Comparison of ENCODE assay signal across 9 cellular contexts in the genomic region with DNA sequence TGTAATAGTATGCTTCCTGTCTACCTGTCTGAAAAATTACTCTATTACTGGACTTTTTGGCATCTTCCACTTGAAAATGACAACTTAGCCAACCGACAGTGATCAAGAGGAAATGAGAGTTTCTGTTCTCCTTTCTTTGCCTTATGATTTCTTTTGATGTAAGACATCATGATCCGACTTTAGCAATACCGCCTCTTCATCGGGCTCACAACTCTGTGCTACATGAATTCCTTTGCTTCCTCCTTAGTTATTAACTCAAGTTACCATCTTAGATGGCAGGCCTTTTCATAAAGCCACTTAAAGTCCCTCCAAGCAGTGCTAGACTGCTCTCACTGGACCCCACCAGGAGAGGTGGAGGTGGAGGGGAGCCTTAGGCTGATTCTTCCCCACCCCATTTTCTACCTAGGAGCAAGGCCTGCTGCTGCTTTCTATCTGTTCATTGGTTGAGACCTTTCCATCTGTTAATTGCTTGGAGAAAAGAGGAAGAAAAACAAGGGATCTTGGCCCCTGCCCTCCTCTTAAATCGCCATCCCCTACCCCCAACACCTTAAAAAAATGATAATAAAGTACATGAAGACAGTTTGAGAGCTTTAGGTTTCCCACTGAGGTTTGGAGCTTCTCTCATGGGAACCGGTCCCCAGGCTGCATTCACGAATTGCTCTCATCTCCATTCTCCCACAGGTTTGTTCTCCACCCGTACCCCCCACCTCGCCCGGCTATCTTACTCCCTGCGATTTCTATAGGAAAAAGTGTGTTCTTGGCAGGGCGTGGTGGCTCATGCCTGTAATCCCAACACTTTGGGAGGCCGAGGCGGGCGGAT. TPM values are rescaled to one million over a fixed set of nuclear protein-coding genes. Genes with fewer than 3 reads are reported as not detected.
DNase-seq lines count a peak whose midpoint lies in the region; ATAC-seq, FAIRE-seq and TF ChIP-seq lines count a peak whose summit lies in the region.
"Had no signal": no experiment of that assay in that cellular context is flagged by ENCODE, and none has a peak within 500 bp of the region (broad histone marks: within the 10 kb centered on the region; RNA-seq: fewer than 3 reads in every experiment).

No MANE protein-coding gene starts in this region.

- peak overlapping the region in 1 of 2 donors; percentile 24 for H3K4me3 Mint-ChIP-seq in CD14-positive monocyte
- peak overlapping the region; percentile 71 to 76 for H3K4me3 Mint-ChIP-seq in stimulated activated naive CD8-positive, alpha-beta T cell treated with anti-CD3 and anti-CD28 coated beads, Interleukin-15, amount 100 ng/mL, for 72 hours

- peak; percentile 75 for ATAC-seq in GM19372 (IDR thresholded peaks at IDR 0.05; ENCODE audit: low read depth, unreplicated experiment)
- peak; percentile 64 for ATAC-seq in HG03342 (IDR thresholded peaks at IDR 0.05; ENCODE audit: unreplicated experiment)
- peak; percentile 24 for ATAC-seq in stimulated activated naive CD8-positive, alpha-beta T cell treated with anti-CD3 and anti-CD28 coated beads, Interleukin-15, amount 100 ng/mL, for 72 hours
- no peak for ATAC-seq in HepG2

- CTCF ChIA-PET in HepG2 (lab: Yijun Ruan, JAX; ENCODE audit: low intra/inter-chr PET ratio, low total read pairs), result no interaction called here

- peak overlapping the region; percentile 89 to 98 (median 96) for H3K27ac Mint-ChIP-seq in CD14-positive monocyte
- H3K27ac Mint-ChIP-seq in stimulated activated naive CD8-positive, alpha-beta T cell treated with anti-CD3 and anti-CD28 coated beads, Interleukin-15, amount 100 ng/mL, for 72 hours, result peak overlapping the region; percentile 93 to 96

- intact Hi-C loops in CD14-positive monocyte (cut with micrococcal nuclease), result loop anchor here (5.0 to 10.0 kb wide), 2 partner anchors 46 to 359 kb away; no protein-coding TSS in a partner anchor
- intact Hi-C loops in ascending aorta (cut with DNase I), result no loop called here
- intact Hi-C loops in HepG2 (cut with micrococcal nuclease; ENCODE audit: unreplicated experiment), result loop anchor here (2.0 kb wide), 1 partner anchor 19 kb away; no protein-coding TSS in a partner anchor

- DNase-seq in CD14-positive monocyte (ENCODE audit: low spot score), result peak; percentile 62
- DNase-seq in ascending aorta (ENCODE audit: low spot score in 2 of 2), result no peak
- DNase-seq in stimulated activated naive CD8-positive, alpha-beta T cell treated with anti-CD3 and anti-CD28 coated beads, Interleukin-15, amount 100 ng/mL, for 72 hours, result no peak
- no peak for DNase-seq in NCI-H526 (lab: John Stamatoyannopoulos, UW)
- DNase-seq in HepG2 (ENCODE audit: low spot score), result no peak
- DNase-seq in stimulated activated CD4-positive, alpha-beta T cell treated with anti-CD3 and anti-CD28 coated beads, Interleukin-4, amount 100 ng/mL, for 1 hour, result no peak

- H3K9ac ChIP-seq in HepG2 (ENCODE audit: insufficient read depth, low read depth, low read length), result no peak overlapping the region

- peaks cover 0 to 2% (median 0%) of the 10 kb centered on the region in 7 donors for H3K9me3 Mint-ChIP-seq in CD14-positive monocyte
- peaks cover 0 to 4% of the 10 kb centered on the region in 2 donors for H3K9me3 Mint-ChIP-seq in stimulated activated naive CD8-positive, alpha-beta T cell treated with anti-CD3 and anti-CD28 coated beads, Interleukin-15, amount 100 ng/mL, for 72 hours

- no peaks in the 10 kb centered on the region for H4K20me1 ChIP-seq in HepG2 (ENCODE audit: insufficient read depth, low read length)

- H3K4me1 ChIP-seq in ascending aorta (peaks cover 0 to 5% of the 10 kb centered on the region in 2 donors), HepG2 (ENCODE audit: insufficient read depth, low read length) (peaks cover 60% of the 10 kb centered on the region)

- H2AFZ ChIP-seq in HepG2 (ENCODE audit: low read length), result no peak overlapping the region

- no peak for TF ChIP-seq POLR2A in HepG2 (IDR thresholded peaks at IDR 0.05; ENCODE audit: insufficient read depth in 1 of 2, low read depth in 2 of 2, low read length in 2 of 2)

- no peak for FAIRE-seq in HepG2 (lab: Jason Lieb, UNC)
- FAIRE-seq: G401.6 had no signal

- no peak for TF ChIP-seq EP300 in HepG2 (IDR thresholded peaks at IDR 0.05; ENCODE audit: low read depth in 2 of 2, low read length in 2 of 2)
- TF ChIP-seq EP300 in HepG2 (CRISPR knock-in tag; IDR thresholded peaks at IDR 0.05; ENCODE audit: borderline replicate concordance), result no peak

- H3K4me3 ChIP-seq in ascending aorta (no peak overlapping the region), HepG2 (replicated peaks in 1 of 3; ENCODE audit: insufficient read depth in 1 of 3, low read depth in 2 of 3, low read length in 3 of 3) (no peak overlapping the region)

- BruUV-seq in HepG2 (replicated peaks; lab: Mats Ljungman, UMichigan), result no TSS peak

- H3K36me3 Mint-ChIP-seq in CD14-positive monocyte, result peaks cover 0 to 7% of the 10 kb centered on the region in 2 donors

- in situ Hi-C loops in HepG2 (cut with HindIII; ENCODE audit: extremely low pct_ligation_motif_present, low pct_unique_long_range_greater_than_20kb), result no loop called here

- H3K27ac ChIP-seq in ascending aorta (peak overlapping the region; percentile 22 to 62), HepG2 (ENCODE audit: extremely low read length, insufficient read depth, low read length) (no peak overlapping the region)

- no peak for TF ChIP-seq RAD21 in HepG2 (CRISPR knock-in tag; IDR thresholded peaks at IDR 0.05)

- POLR2A ChIA-PET in HepG2 (lab: Yijun Ruan, JAX), result no interaction called here

- H3K4me2 ChIP-seq in HepG2 (ENCODE audit: low read depth, low read length), result no peak overlapping the region

- TF ChIP-seq CTCF in CD14-positive monocyte (IDR thresholded peaks at IDR 0.05) (no peak), ascending aorta (IDR thresholded peaks at IDR 0.05) (no peak), HepG2 (CRISPR knock-in tag; IDR thresholded peaks at IDR 0.05) (no peak)

- H3K27me3 ChIP-seq in ascending aorta, result no peaks in the 10 kb centered on the region
- no peaks in the 10 kb centered on the region for H3K27me3 ChIP-seq in HepG2 (ENCODE audit: control insufficient read depth in 1 of 2, insufficient read depth in 2 of 2, low read length in 2 of 2)

- H3K9me3 ChIP-seq in ascending aorta (no peaks in the 10 kb centered on the region), HepG2 (ENCODE audit: low read length) (no peaks in the 10 kb centered on the region)

- no peaks in the 10 kb centered on the region for H3K79me2 ChIP-seq in HepG2 (ENCODE audit: insufficient read depth, low read length)

- H3K36me3 ChIP-seq in ascending aorta (no peaks in the 10 kb centered on the region), HepG2 (replicated peaks in 1 of 2; ENCODE audit: control insufficient read depth in 1 of 2, insufficient read depth in 2 of 2, low read length in 2 of 2) (no peaks in the 10 kb centered on the region)

- peaks cover 64% of the 10 kb centered on the region for H3K4me1 Mint-ChIP-seq in CD14-positive monocyte
- H3K4me1 Mint-ChIP-seq in stimulated activated naive CD8-positive, alpha-beta T cell treated with anti-CD3 and anti-CD28 coated beads, Interleukin-15, amount 100 ng/mL, for 72 hours, result peaks cover 86% of the 10 kb centered on the region

- no peaks in the 10 kb centered on the region for H3K27me3 Mint-ChIP-seq in CD14-positive monocyte (ENCODE audit: low read depth in 3 of 3)
- no peaks in the 10 kb centered on the region for H3K27me3 Mint-ChIP-seq in stimulated activated naive CD8-positive, alpha-beta T cell treated with anti-CD3 and anti-CD28 coated beads, Interleukin-15, amount 100 ng/mL, for 72 hours

- 96% methylated on average over 15 of the region's 15 CpGs for WGBS in HepG2 (ENCODE audit: low lambda C conversion rate)

RNA-seq across cellular contexts. Expression of a gene that starts 21.6 kb away (rescaled TPM):
- polyA plus RNA-seq in CD14-positive monocyte, result 10 to 100 TPM; 12.1 to 15.3 TPM
- 44.6 TPM for total RNA-seq in ascending aorta
- 288 and 336 TPM in 2 replicates for total RNA-seq in HepG2 (2016; rRNA removed; fragmentation: Illumina TruSeq; extraction: Trizol)
- total RNA-seq in HepG2 (2016; cell fraction: cytosol; rRNA removed; fragmentation: Illumina TruSeq; extraction: Trizol; ENCODE audit: low read depth), result 27.6 and 36.1 TPM in 2 replicates
- 287 and 310 TPM in 2 replicates for total RNA-seq in HepG2 (2016; cell fraction: insoluble cytoplasmic fraction; rRNA removed; fragmentation: Illumina TruSeq; extraction: Trizol)
- 67.0 and 76.9 TPM in 2 replicates for total RNA-seq in HepG2 (2016; cell fraction: membrane; rRNA removed; fragmentation: Illumina TruSeq; extraction: Trizol)
- 222 and 236 TPM in 2 replicates for total RNA-seq in HepG2 (2016; cell fraction: nucleus; rRNA removed; fragmentation: Illumina TruSeq; extraction: Trizol)
- polyA plus RNA-seq in HepG2 (2011; rRNA removed), result 110 and 164 TPM in 2 replicates
- 97.2 and 124 TPM in 2 replicates for polyA plus RNA-seq in HepG2 (2011; cell fraction: cytosol; rRNA removed)
- 135 and 203 TPM in 2 replicates for polyA plus RNA-seq in HepG2 (2011; cell fraction: nucleus; rRNA removed)
- 70.9 and 88.3 TPM in 2 replicates for polyA plus RNA-seq in HepG2 (2012)
- 14.8 and 17.4 TPM in 2 replicates for polyA plus RNA-seq in HepG2 (2016; cell fraction: cytosol; fragmentation: Illumina TruSeq; extraction: Trizol; ENCODE audit: low read depth)
- polyA plus RNA-seq in HepG2 (2016; cell fraction: insoluble cytoplasmic fraction; fragmentation: Illumina TruSeq; extraction: Trizol; ENCODE audit: low read depth), result 255 and 266 TPM in 2 replicates
- polyA plus RNA-seq in HepG2 (2016; cell fraction: membrane; fragmentation: Illumina TruSeq; extraction: Trizol; ENCODE audit: low read depth), result 29.0 and 35.9 TPM in 2 replicates
- polyA plus RNA-seq in HepG2 (2016; cell fraction: nucleus; fragmentation: Illumina TruSeq; extraction: Trizol; ENCODE audit: insufficient read depth, low read depth), result 238 and 239 TPM in 2 replicates
- 258 and 404 TPM in 2 replicates for polyA minus RNA-seq in HepG2 (2011; rRNA and poly(A)+ RNA removed; ENCODE audit: low replicate concordance)
- polyA minus RNA-seq in HepG2 (2011; cell fraction: cytosol; rRNA and poly(A)+ RNA removed), result 66.4 and 93.7 TPM in 2 replicates
- 123 and 171 TPM in 2 replicates for polyA minus RNA-seq in HepG2 (2011; cell fraction: nucleus; rRNA and poly(A)+ RNA removed)

RNA-seq across cellular contexts. Expression of a gene that starts 55.8 kb away (rescaled TPM):
- polyA plus RNA-seq in CD14-positive monocyte (10 to 100 TPM in 1 of 2 donors, 1 to 10 TPM in 1; 6.8 to 17.4 TPM), HepG2 (2011; rRNA removed) (36.5 and 50.7 TPM in 2 replicates)
- total RNA-seq in ascending aorta (6.1 TPM), HepG2 (2016; rRNA removed; fragmentation: Illumina TruSeq; extraction: Trizol) (26.2 and 37.7 TPM in 2 replicates)
- total RNA-seq in HepG2 (2016; cell fraction: cytosol; rRNA removed; fragmentation: Illumina TruSeq; extraction: Trizol; ENCODE audit: low read depth), result 3.1 and 3.4 TPM in 2 replicates
- total RNA-seq in HepG2 (2016; cell fraction: insoluble cytoplasmic fraction; rRNA removed; fragmentation: Illumina TruSeq; extraction: Trizol), result 25.3 and 36.5 TPM in 2 replicates
- 16.5 TPM in 2 replicates for total RNA-seq in HepG2 (2016; cell fraction: membrane; rRNA removed; fragmentation: Illumina TruSeq; extraction: Trizol)
- 36.5 and 38.6 TPM in 2 replicates for total RNA-seq in HepG2 (2016; cell fraction: nucleus; rRNA removed; fragmentation: Illumina TruSeq; extraction: Trizol)
- 33.7 and 46.9 TPM in 2 replicates for polyA plus RNA-seq in HepG2 (2011; cell fraction: cytosol; rRNA removed)
- polyA plus RNA-seq in HepG2 (2011; cell fraction: nucleus; rRNA removed), result 17.0 and 22.0 TPM in 2 replicates
- 18.9 and 24.9 TPM in 2 replicates for polyA plus RNA-seq in HepG2 (2012)
- 2.3 and 2.8 TPM in 2 replicates for polyA plus RNA-seq in HepG2 (2016; cell fraction: cytosol; fragmentation: Illumina TruSeq; extraction: Trizol; ENCODE audit: low read depth)
- polyA plus RNA-seq in HepG2 (2016; cell fraction: insoluble cytoplasmic fraction; fragmentation: Illumina TruSeq; extraction: Trizol; ENCODE audit: low read depth), result 23.7 TPM in 2 replicates
- polyA plus RNA-seq in HepG2 (2016; cell fraction: membrane; fragmentation: Illumina TruSeq; extraction: Trizol; ENCODE audit: low read depth), result 8.0 and 8.6 TPM in 2 replicates
- 41.8 and 43.1 TPM in 2 replicates for polyA plus RNA-seq in HepG2 (2016; cell fraction: nucleus; fragmentation: Illumina TruSeq; extraction: Trizol; ENCODE audit: insufficient read depth, low read depth)
- polyA minus RNA-seq in HepG2 (2011; rRNA and poly(A)+ RNA removed; ENCODE audit: low replicate concordance), result 0.87 and 184 TPM in 2 replicates
- 34.4 and 49.4 TPM in 2 replicates for polyA minus RNA-seq in HepG2 (2011; cell fraction: cytosol; rRNA and poly(A)+ RNA removed)
- polyA minus RNA-seq in HepG2 (2011; cell fraction: nucleus; rRNA and poly(A)+ RNA removed), result 30.6 and 38.9 TPM in 2 replicates
